In the genomic region with DNA sequence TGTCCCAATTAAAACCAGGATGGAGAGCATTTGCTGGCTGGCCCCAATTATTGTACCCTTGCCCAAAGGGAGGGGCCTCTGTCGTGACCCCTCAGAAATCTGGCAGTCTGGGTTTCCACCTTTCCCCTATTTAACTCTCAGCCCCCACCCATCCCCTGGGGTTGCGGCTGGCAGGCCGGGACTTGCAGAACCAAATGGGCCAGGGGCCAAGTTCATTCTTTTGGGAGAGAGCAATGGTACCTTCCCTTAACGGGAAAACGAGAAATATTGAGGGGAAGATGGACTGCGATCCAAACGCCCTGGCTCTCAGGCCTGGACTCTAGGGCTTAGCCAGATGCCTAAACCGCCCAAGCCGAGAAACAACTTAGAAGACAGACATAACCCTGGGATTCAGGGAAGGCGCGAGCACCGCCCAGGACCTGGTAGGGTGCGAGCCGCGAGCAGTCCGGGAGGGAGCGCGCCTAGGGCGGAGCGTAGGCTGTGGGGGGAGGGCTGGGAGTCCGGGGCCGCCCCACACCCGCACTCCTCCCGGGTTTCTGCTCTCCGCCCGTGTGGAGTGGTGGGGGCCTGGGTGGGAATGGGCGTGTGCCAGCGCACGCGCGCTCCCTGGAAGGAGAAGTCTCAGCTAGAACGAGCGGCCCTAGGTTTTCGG, we compare ENCODE assay signal across 1 cellular context.
TF ChIP-seq lines count a peak whose summit lies in the region.

A gene with protein sequence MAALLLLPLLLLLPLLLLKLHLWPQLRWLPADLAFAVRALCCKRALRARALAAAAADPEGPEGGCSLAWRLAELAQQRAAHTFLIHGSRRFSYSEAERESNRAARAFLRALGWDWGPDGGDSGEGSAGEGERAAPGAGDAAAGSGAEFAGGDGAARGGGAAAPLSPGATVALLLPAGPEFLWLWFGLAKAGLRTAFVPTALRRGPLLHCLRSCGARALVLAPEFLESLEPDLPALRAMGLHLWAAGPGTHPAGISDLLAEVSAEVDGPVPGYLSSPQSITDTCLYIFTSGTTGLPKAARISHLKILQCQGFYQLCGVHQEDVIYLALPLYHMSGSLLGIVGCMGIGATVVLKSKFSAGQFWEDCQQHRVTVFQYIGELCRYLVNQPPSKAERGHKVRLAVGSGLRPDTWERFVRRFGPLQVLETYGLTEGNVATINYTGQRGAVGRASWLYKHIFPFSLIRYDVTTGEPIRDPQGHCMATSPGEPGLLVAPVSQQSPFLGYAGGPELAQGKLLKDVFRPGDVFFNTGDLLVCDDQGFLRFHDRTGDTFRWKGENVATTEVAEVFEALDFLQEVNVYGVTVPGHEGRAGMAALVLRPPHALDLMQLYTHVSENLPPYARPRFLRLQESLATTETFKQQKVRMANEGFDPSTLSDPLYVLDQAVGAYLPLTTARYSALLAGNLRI (plus strand): TSS at position 628 of the 652 bp plus-strand sequence. CDS start 91 bp downstream, outside the sequence.

TF ChIP-seq in GM12878, 131 proteins besides CTCF, POLR2A, EP300 and RAD21 (continued from another document):
- TF ChIP-seq, protein P1, sequence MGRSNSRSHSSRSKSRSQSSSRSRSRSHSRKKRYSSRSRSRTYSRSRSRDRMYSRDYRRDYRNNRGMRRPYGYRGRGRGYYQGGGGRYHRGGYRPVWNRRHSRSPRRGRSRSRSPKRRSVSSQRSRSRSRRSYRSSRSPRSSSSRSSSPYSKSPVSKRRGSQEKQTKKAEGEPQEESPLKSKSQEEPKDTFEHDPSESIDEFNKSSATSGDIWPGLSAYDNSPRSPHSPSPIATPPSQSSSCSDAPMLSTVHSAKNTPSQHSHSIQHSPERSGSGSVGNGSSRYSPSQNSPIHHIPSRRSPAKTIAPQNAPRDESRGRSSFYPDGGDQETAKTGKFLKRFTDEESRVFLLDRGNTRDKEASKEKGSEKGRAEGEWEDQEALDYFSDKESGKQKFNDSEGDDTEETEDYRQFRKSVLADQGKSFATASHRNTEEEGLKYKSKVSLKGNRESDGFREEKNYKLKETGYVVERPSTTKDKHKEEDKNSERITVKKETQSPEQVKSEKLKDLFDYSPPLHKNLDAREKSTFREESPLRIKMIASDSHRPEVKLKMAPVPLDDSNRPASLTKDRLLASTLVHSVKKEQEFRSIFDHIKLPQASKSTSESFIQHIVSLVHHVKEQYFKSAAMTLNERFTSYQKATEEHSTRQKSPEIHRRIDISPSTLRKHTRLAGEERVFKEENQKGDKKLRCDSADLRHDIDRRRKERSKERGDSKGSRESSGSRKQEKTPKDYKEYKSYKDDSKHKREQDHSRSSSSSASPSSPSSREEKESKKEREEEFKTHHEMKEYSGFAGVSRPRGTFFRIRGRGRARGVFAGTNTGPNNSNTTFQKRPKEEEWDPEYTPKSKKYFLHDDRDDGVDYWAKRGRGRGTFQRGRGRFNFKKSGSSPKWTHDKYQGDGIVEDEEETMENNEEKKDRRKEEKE (IDR thresholded peaks at IDR 0.05): no peak
- TF ChIP-seq, protein P2, sequence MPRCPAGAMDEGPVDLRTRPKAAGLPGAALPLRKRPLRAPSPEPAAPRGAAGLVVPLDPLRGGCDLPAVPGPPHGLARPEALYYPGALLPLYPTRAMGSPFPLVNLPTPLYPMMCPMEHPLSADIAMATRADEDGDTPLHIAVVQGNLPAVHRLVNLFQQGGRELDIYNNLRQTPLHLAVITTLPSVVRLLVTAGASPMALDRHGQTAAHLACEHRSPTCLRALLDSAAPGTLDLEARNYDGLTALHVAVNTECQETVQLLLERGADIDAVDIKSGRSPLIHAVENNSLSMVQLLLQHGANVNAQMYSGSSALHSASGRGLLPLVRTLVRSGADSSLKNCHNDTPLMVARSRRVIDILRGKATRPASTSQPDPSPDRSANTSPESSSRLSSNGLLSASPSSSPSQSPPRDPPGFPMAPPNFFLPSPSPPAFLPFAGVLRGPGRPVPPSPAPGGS (IDR thresholded peaks at IDR 0.05; ENCODE audit: borderline replicate concordance, insufficient read depth, low read depth, low read length, poor library complexity, severe bottlenecking): no peak
- TF ChIP-seq, protein P3, sequence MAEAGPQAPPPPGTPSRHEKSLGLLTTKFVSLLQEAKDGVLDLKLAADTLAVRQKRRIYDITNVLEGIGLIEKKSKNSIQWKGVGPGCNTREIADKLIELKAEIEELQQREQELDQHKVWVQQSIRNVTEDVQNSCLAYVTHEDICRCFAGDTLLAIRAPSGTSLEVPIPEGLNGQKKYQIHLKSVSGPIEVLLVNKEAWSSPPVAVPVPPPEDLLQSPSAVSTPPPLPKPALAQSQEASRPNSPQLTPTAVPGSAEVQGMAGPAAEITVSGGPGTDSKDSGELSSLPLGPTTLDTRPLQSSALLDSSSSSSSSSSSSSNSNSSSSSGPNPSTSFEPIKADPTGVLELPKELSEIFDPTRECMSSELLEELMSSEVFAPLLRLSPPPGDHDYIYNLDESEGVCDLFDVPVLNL (IDR thresholded peaks at IDR 0.05; ENCODE audit: low read depth, low read length): no peak
TF ChIP-seq in GM12878: peak in this region for 0.
